In the genomic region with DNA sequence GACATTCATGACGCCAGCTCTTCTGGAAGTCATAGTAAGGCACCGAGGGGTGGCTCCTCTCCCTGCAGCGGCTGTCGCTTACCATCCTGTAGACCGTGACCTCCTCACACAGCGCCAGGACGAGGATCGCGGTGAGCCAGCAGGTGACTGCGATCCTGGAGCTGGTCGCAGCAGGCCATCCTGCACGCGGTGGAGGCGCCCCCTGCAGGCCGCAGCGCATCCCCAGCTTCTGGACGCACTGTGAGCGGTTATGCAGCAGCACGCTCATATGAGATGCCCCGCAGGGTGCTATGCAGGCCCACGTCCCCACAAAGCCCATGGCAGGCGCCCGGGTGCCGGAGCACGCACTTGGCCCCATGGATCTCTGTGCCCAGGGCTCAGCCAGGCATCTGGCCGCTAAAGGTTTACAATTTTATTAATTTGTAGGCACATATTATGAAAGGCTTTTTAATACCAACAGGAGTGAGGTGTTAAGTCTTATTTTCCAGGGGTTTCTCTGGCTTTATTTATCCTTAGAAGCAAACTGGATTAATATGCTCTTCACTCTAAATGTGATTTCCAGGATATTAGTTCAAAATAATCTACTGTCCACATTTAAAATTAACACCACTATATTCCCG, we compare ENCODE assay signal across 7 cellular contexts. TPM values are rescaled to one million over a fixed set of nuclear protein-coding genes. Genes with fewer than 3 reads are reported as not detected.
DNase-seq lines count a peak whose midpoint lies in the region; ATAC-seq and TF ChIP-seq lines count a peak whose summit lies in the region.

No MANE protein-coding gene starts in this region.

- intact Hi-C loops in activated CD8-positive, alpha-beta T cell treated with anti-CD3 and anti-CD28 coated beads for 36 hours (cut with micrococcal nuclease), result no loop called here
- intact Hi-C loops in esophagus squamous epithelium (cut with DNase I), result no loop called here

- no peak overlapping the region for H3K4me3 Mint-ChIP-seq in HFFc6
- no peak overlapping the region for H3K4me3 Mint-ChIP-seq in activated CD8-positive, alpha-beta T cell treated with anti-CD3 and anti-CD28 coated beads for 36 hours
- H3K4me3 Mint-ChIP-seq in osteocyte (ENCODE audit: unreplicated experiment), result no peak overlapping the region

- H3K4me1 Mint-ChIP-seq in HFFc6 (ENCODE audit: low read depth) (peaks cover 15% of the 10 kb centered on the region; the same call in 1 of the 2 replicates), osteocyte (ENCODE audit: unreplicated experiment) (no peaks in the 10 kb centered on the region)
- H3K4me1 Mint-ChIP-seq in activated CD8-positive, alpha-beta T cell treated with anti-CD3 and anti-CD28 coated beads for 36 hours (ENCODE audit: low read depth), result no peaks in the 10 kb centered on the region

- WGBS in esophagus squamous epithelium, 2 donors, result 77 to 96% methylated on average over 2 to 9 of the region's 27 CpGs

- TF ChIP-seq POLR2A in esophagus squamous epithelium (IDR thresholded peaks at IDR 0.05), result no peak

- H3K9me3 ChIP-seq in esophagus squamous epithelium, result no peaks in the 10 kb centered on the region

- ATAC-seq in activated CD8-positive, alpha-beta T cell treated with anti-CD3 and anti-CD28 coated beads for 36 hours, result no peak
- ATAC-seq in GM19452 (IDR thresholded peaks at IDR 0.05; ENCODE audit: unreplicated experiment), result no peak

- no peaks in the 10 kb centered on the region for H3K4me1 ChIP-seq in esophagus squamous epithelium

- H3K27me3 Mint-ChIP-seq in HFFc6 (ENCODE audit: insufficient read depth) (no peaks in the 10 kb centered on the region), osteocyte (ENCODE audit: unreplicated experiment) (no peaks in the 10 kb centered on the region)
- no peaks in the 10 kb centered on the region for H3K27me3 Mint-ChIP-seq in activated CD8-positive, alpha-beta T cell treated with anti-CD3 and anti-CD28 coated beads for 36 hours

- CTCF ChIA-PET in activated CD8-positive, alpha-beta T cell treated with anti-CD3 and anti-CD28 coated beads for 36 hours (lab: Charles Lee), result interaction anchor here (0.6 to 1.7 kb wide), 6 partner anchors 11 to 82 kb away, joined by 3 to 5 read pairs (median 3); no protein-coding TSS in a partner anchor

- no peak overlapping the region for H3K27ac ChIP-seq in esophagus squamous epithelium

- H3K36me3 Mint-ChIP-seq in HFFc6 (ENCODE audit: low read depth) (peaks cover 23% of the 10 kb centered on the region), osteocyte (ENCODE audit: unreplicated experiment) (peaks cover 24% of the 10 kb centered on the region)
- H3K36me3 Mint-ChIP-seq in activated CD8-positive, alpha-beta T cell treated with anti-CD3 and anti-CD28 coated beads for 36 hours (ENCODE audit: low read depth), result peaks cover 24% of the 10 kb centered on the region

- no peaks in the 10 kb centered on the region for H3K9me3 Mint-ChIP-seq in HFFc6
- H3K9me3 Mint-ChIP-seq in activated CD8-positive, alpha-beta T cell treated with anti-CD3 and anti-CD28 coated beads for 36 hours, result no peaks in the 10 kb centered on the region
- H3K9me3 Mint-ChIP-seq in osteocyte (ENCODE audit: unreplicated experiment), result no peaks in the 10 kb centered on the region

- H3K27ac Mint-ChIP-seq in HFFc6, result no peak overlapping the region
- no peak overlapping the region for H3K27ac Mint-ChIP-seq in activated CD8-positive, alpha-beta T cell treated with anti-CD3 and anti-CD28 coated beads for 36 hours
- no peak overlapping the region for H3K27ac Mint-ChIP-seq in osteocyte (ENCODE audit: unreplicated experiment)

- no peaks in the 10 kb centered on the region for H3K27me3 ChIP-seq in esophagus squamous epithelium

- POLR2A ChIA-PET in activated CD8-positive, alpha-beta T cell treated with anti-CD3 and anti-CD28 coated beads for 36 hours (lab: Charles Lee), result interaction anchor here (0.5 kb wide), 1 partner anchor 14 kb away, joined by 3 read pairs; no protein-coding TSS in a partner anchor

- H3K36me3 ChIP-seq in esophagus squamous epithelium, result peaks cover 0 to 73% (median 7%) of the 10 kb centered on the region in 3 donors

- no peak for DNase-seq in HFFc6
- peak; percentile 47 for DNase-seq in activated CD8-positive, alpha-beta T cell treated with anti-CD3 and anti-CD28 coated beads for 36 hours
- no peak for DNase-seq in esophagus squamous epithelium (lab: John Stamatoyannopoulos, UW)
- no peak for DNase-seq in osteocyte (ENCODE audit: extremely low spot score, unreplicated experiment)
- DNase-seq in NCI-H187 treated with DMSO at 0.1 percent for 48 hours (lab: John Stamatoyannopoulos, UW), result no peak
- DNase-seq in globus pallidus (ENCODE audit: low spot score), result no peak

- TF ChIP-seq CTCF in HFFc6 (IDR thresholded peaks at IDR 0.05) (peak; percentile 73), esophagus squamous epithelium (IDR thresholded peaks at IDR 0.05) (peak in 4 of 6 experiments; percentile 17 to 49 (median 24)), osteocyte (IDR thresholded peaks at IDR 0.05) (peak; percentile 50)
- TF ChIP-seq CTCF in activated CD8-positive, alpha-beta T cell treated with anti-CD3 and anti-CD28 coated beads for 36 hours (IDR thresholded peaks at IDR 0.05), result peak; percentile 69

- no peak overlapping the region for H3K4me3 ChIP-seq in esophagus squamous epithelium

RNA-seq across cellular contexts. Expression of a gene that starts 35.6 kb away (rescaled TPM):
- total RNA-seq in HFFc6 (2021; fragmentation: NEBNext Ultra II Directional; extraction: Animal tissue kit (Norgen Biotek cat#: 25700)), result 10 to 100 TPM; 35.7 to 41.0 (median 40.0) TPM
- total RNA-seq in activated CD8-positive, alpha-beta T cell treated with anti-CD3 and anti-CD28 coated beads for 36 hours, result 10 to 100 TPM; 61.8 to 62.2 TPM
- total RNA-seq in esophagus squamous epithelium, result 10 to 100 TPM; 35.7 to 73.4 (median 45.6) TPM
- 59.4 and 62.8 TPM in 2 replicates for total RNA-seq in osteocyte

RNA-seq across cellular contexts. Expression of a gene that starts 45.1 kb away (rescaled TPM):
- total RNA-seq in HFFc6 (2021; fragmentation: NEBNext Ultra II Directional; extraction: Animal tissue kit (Norgen Biotek cat#: 25700)), result 1 to 10 TPM; 6.8 to 9.3 (median 8.6) TPM
- 10 to 100 TPM; 10.1 to 10.4 TPM for total RNA-seq in activated CD8-positive, alpha-beta T cell treated with anti-CD3 and anti-CD28 coated beads for 36 hours
- total RNA-seq in esophagus squamous epithelium, result 10 to 100 TPM in 2 of 4 donors, 1 to 10 TPM in 2; 7.4 to 16.2 (median 10.0) TPM
- total RNA-seq in osteocyte, result 18.0 and 18.3 TPM in 2 replicates
